8 cellular contexts compared by ENCODE assay signal in genomic region chr6:105402981-105403935, GRCh38. TPM values are rescaled to one million over a fixed set of nuclear protein-coding genes. Genes with fewer than 3 reads are reported as not detected.
DNase-seq lines count a peak whose midpoint lies in the region; TF ChIP-seq lines count a peak whose summit lies in the region.

Gene PREP, minus strand, starts transcription at chr6:105403082. Its CDS starts 191 bp downstream, at chr6:105402891.

- H3F3A ChIP-seq in Loucy (ENCODE audit: low read depth): no peaks in the 10 kb centered on the region

- peaks cover 0 to 2% (median under 1%) of the 10 kb centered on the region in 3 experiments; a peak in 4 of 7 replicates for H3K36me3 Mint-ChIP-seq in H9 (ENCODE audit: insufficient read depth in 1 of 3, low read depth in 3 of 3)

- H3K27me3 Mint-ChIP-seq in H9 (ENCODE audit: low read depth): peaks cover 5% of the 10 kb centered on the region; the same call in 1 of the 2 replicates

- H3K56ac ChIP-seq in H9 (ENCODE audit: insufficient read length, low read depth, low read length): no peak within 1 kb of the TSS

- peak within 1 kb of the TSS; percentile 62 for H3K9ac ChIP-seq in H9 (ENCODE audit: extremely low read depth, insufficient read length, low read length)
- peak within 1 kb of the TSS; percentile 86 for H3K9ac ChIP-seq in Loucy (ENCODE audit: low read depth, low read length, poor library complexity, severe bottlenecking)

- no peak within 1 kb of the TSS for H2BK120ac ChIP-seq in H9 (ENCODE audit: low read depth, low read length, poor library complexity, severe bottlenecking)

- H3K4me3 Mint-ChIP-seq in H9: peak within 1 kb of the TSS; percentile 94 to 98

- no CpG with 5 or more reads among the region's 78 CpGs for WGBS in H9 (ENCODE audit: extremely low coverage, insufficient read length, low lambda C conversion rate)

- H3K4me3 ChIP-seq in Loucy (ENCODE audit: low read length, poor library complexity, severe bottlenecking) (peak within 1 kb of the TSS; percentile 93), SJSA1 (peak within 1 kb of the TSS; percentile 91), neutrophil (ENCODE audit: low read depth in 1 of 2, low read length in 1 of 2) (peak within 1 kb of the TSS; percentile 64 to 71)

- H2AK5ac ChIP-seq in H9 (ENCODE audit: insufficient read length, low read length): no peak within 1 kb of the TSS

- H4K91ac ChIP-seq in H9 (ENCODE audit: insufficient read length, low read depth, low read length): no peak within 1 kb of the TSS

- no peak within 1 kb of the TSS for H2BK5ac ChIP-seq in H9 (ENCODE audit: insufficient read length, low read length)

- H3K27me3 ChIP-seq in H9 (ENCODE audit: insufficient read depth, low read length) (no peaks in the 10 kb centered on the region), Loucy (ENCODE audit: insufficient read depth, low read length, poor library complexity, severe bottlenecking) (no peaks in the 10 kb centered on the region), SJSA1 (replicated peaks) (no peaks in the 10 kb centered on the region), neutrophil (peaks cover 28% of the 10 kb centered on the region)

- H3K9me2 ChIP-seq in Loucy (replicated peaks; ENCODE audit: low read depth, low read length): no peaks in the 10 kb centered on the region

- H3K4me1 ChIP-seq in H9 (ENCODE audit: insufficient read depth, low read length) (peaks cover 4% of the 10 kb centered on the region; the same call in 1 of the 2 replicates), Loucy (ENCODE audit: insufficient read depth, low read length, poor library complexity, severe bottlenecking) (peaks cover 44% of the 10 kb centered on the region), SJSA1 (replicated peaks) (peaks cover 11% of the 10 kb centered on the region), neutrophil (ENCODE audit: control insufficient read depth in 1 of 2, insufficient read depth in 1 of 2, low read depth in 1 of 2, low read length in 1 of 2) (peaks cover 18 to 20% of the 10 kb centered on the region in 2 experiments)

- H2AFZ ChIP-seq in H9 (ENCODE audit: low read length) (no peak within 1 kb of the TSS), Loucy (ENCODE audit: low read length) (peak within 1 kb of the TSS; percentile 100)

- H3K9me3 Mint-ChIP-seq in H9: peaks cover under 1 to 1% of the 10 kb centered on the region in 2 experiments; a peak in 2 of 5 replicates

- H3K23me2 ChIP-seq in H9 (ENCODE audit: insufficient read length, low read depth, low read length, poor library complexity, severe bottlenecking): peaks cover 5% of the 10 kb centered on the region

- no peak within 1 kb of the TSS for H2BK20ac ChIP-seq in H9 (ENCODE audit: low read depth, low read length, poor library complexity, severe bottlenecking)

- H3K27ac Mint-ChIP-seq in H9: peak within 1 kb of the TSS; percentile 57 to 95 (median 94); a peak in 6 of 7 replicates

- H3K79me1 ChIP-seq in H9 (ENCODE audit: insufficient read depth, low read depth, low read length, poor library complexity, severe bottlenecking): no peaks in the 10 kb centered on the region

- no peak within 1 kb of the TSS for H3T11ph ChIP-seq in H9 (ENCODE audit: low read length)

- no peak within 1 kb of the TSS for H3K4ac ChIP-seq in H9 (ENCODE audit: low read depth, low read length)

- no peak; the same call in none of the 3 replicates for TF ChIP-seq CTCF in H9 (conservative IDR thresholded peaks at IDR 0.05)
- peak; percentile 87 for TF ChIP-seq CTCF in Loucy (conservative IDR thresholded peaks at IDR 0.05; ENCODE audit: low read length)
- no peak for TF ChIP-seq CTCF in neutrophil (IDR thresholded peaks at IDR 0.05)
- no peak for TF ChIP-seq CTCF in subcutaneous adipose tissue (IDR thresholded peaks at IDR 0.05; ENCODE audit: low read depth)

- no peak within 1 kb of the TSS for H4K5ac ChIP-seq in H9 (ENCODE audit: insufficient read length, low read depth, low read length)

- H4K8ac ChIP-seq in H9 (replicated peaks; ENCODE audit: insufficient read length, low read depth, low read length): no peak within 1 kb of the TSS

- H2BK15ac ChIP-seq in H9 (ENCODE audit: low read depth, low read length): no peak within 1 kb of the TSS

- H3K79me2 ChIP-seq in H9 (ENCODE audit: insufficient read depth, low read length) (peaks cover 14% of the 10 kb centered on the region; the same call in 1 of the 2 replicates), Loucy (ENCODE audit: insufficient read depth, low read length) (peaks cover 46% of the 10 kb centered on the region)

- peak within 1 kb of the TSS; percentile 79 for H3K18ac ChIP-seq in H9 (ENCODE audit: insufficient read length, low read depth, low read length)

- no peak within 1 kb of the TSS for H3K27ac ChIP-seq in H9 (ENCODE audit: insufficient read length, low read depth, low read length)
- peak within 1 kb of the TSS; percentile 43 for H3K27ac ChIP-seq in SJSA1
- H3K27ac ChIP-seq in neutrophil: peak within 1 kb of the TSS; percentile 70

- H2BK12ac ChIP-seq in H9 (ENCODE audit: insufficient read length, low read depth, low read length): no peak within 1 kb of the TSS

- H3K4me2 ChIP-seq in H9 (ENCODE audit: insufficient read depth, insufficient read length, low read length) (peak within 1 kb of the TSS; percentile 90), Loucy (ENCODE audit: low read depth, low read length, poor library complexity, severe bottlenecking) (peak within 1 kb of the TSS; percentile 89)

- no peak within 1 kb of the TSS for H3K23ac ChIP-seq in H9 (ENCODE audit: insufficient read length, low read depth, low read length)

- no peaks in the 10 kb centered on the region for H3K36me3 ChIP-seq in Loucy (ENCODE audit: insufficient read depth, low read length)
- H3K36me3 ChIP-seq in SJSA1: peaks cover 4% of the 10 kb centered on the region
- no peaks in the 10 kb centered on the region for H3K36me3 ChIP-seq in neutrophil

- no peaks in the 10 kb centered on the region for H4K20me1 ChIP-seq in H9 (ENCODE audit: control insufficient read depth, insufficient read depth, insufficient read length)
- H4K20me1 ChIP-seq in Loucy (ENCODE audit: insufficient read depth, low read length, poor library complexity, severe bottlenecking): peaks cover 26% of the 10 kb centered on the region

- peaks cover 47 to 50% of the 10 kb centered on the region in 2 experiments for H3K4me1 Mint-ChIP-seq in H9

- peak within 1 kb of the TSS; percentile 76 for H3K14ac ChIP-seq in H9 (ENCODE audit: insufficient read depth, low read length)

- DNase-seq in GM04503 (ENCODE audit: low read depth) (peak; percentile 42), H9 (peak; percentile 80), SJSA1 (ENCODE audit: low read depth in 1 of 2, low spot score in 2 of 2) (peak; percentile 81 to 82), foreskin melanocyte (peak; percentile 67)
- peak; percentile 43 to 81 (median 56) for DNase-seq in activated naive CD4-positive, alpha-beta T cell (lab: John Stamatoyannopoulos, UW)

- H3K9me3 ChIP-seq in H9 (ENCODE audit: control insufficient read depth, low read depth, low read length) (no peaks in the 10 kb centered on the region), Loucy (ENCODE audit: insufficient read depth, low read depth, low read length) (no peaks in the 10 kb centered on the region), SJSA1 (replicated peaks) (no peaks in the 10 kb centered on the region), neutrophil (no peaks in the 10 kb centered on the region)

RNA-seq across cellular contexts. Expression of gene PREP, which starts in this region (rescaled TPM):
- total RNA-seq in H9 (2021) (52.4 and 54.0 TPM in 2 replicates), subcutaneous adipose tissue (10 to 100 TPM; 17.4 to 39.5 (median 24.0) TPM)
- 14.8 and 17.1 TPM in 2 replicates for total RNA-seq in SJSA1 (2014; rRNA removed; shearing (Covaris generic))
